Comparison of ENCODE assay signal across 7 cellular contexts in genomic region chr21:23452384-23453083, GRCh38.
DNase-seq lines count a peak whose midpoint lies in the region; ATAC-seq and TF ChIP-seq lines count a peak whose summit lies in the region.

No MANE protein-coding gene starts in this region.

- no peaks in the 10 kb centered on the region for H3K36me3 ChIP-seq in neural progenitor cell

- H3K27me3 Mint-ChIP-seq in neural progenitor cell (ENCODE audit: insufficient read depth, low read depth), result peaks cover 3% of the 10 kb centered on the region

- H3K4me3 ChIP-seq in neural progenitor cell (peak overlapping the region; percentile 4), foreskin fibroblast (ENCODE audit: low read depth in 1 of 2, low read length in 2 of 2) (no peak overlapping the region)

- no peaks in the 10 kb centered on the region for H3F3A ChIP-seq in neural progenitor cell (ENCODE audit: low read depth)

- POLR2A ChIA-PET in RWPE1 (lab: Yijun Ruan, JAX; ENCODE audit: low non-redundant PET), result no interaction called here

- H3K27ac Mint-ChIP-seq in neural progenitor cell, result no peak overlapping the region

- H3K27ac ChIP-seq in RWPE1 (no peak overlapping the region), neural progenitor cell (no peak overlapping the region)

- no peaks in the 10 kb centered on the region for H3K27me3 ChIP-seq in neural progenitor cell

- no peaks in the 10 kb centered on the region for H3K36me3 Mint-ChIP-seq in neural progenitor cell

- no peaks in the 10 kb centered on the region for H4K20me1 ChIP-seq in neural progenitor cell (ENCODE audit: low read depth)

- peak overlapping the region; percentile 76 for H2AFZ ChIP-seq in neural progenitor cell (replicated peaks)

- TF ChIP-seq CTCF in RWPE1 (conservative IDR thresholded peaks at IDR 0.05; ENCODE audit: low read depth), result 0 out of 2 replicates have a peak, but pooled peaks have one; percentile 7
- peak; percentile 69 for TF ChIP-seq CTCF in neural progenitor cell (IDR thresholded peaks at IDR 0.05)
- no peak for TF ChIP-seq CTCF in foreskin fibroblast (IDR thresholded peaks at IDR 0.05; ENCODE audit: low read depth, low read length)

- ATAC-seq in GM18909 (IDR thresholded peaks at IDR 0.05; ENCODE audit: poor library complexity, unreplicated experiment) (peak; percentile 81), HG02852 (IDR thresholded peaks at IDR 0.05; ENCODE audit: unreplicated experiment) (peak; percentile 53)

- no peaks in the 10 kb centered on the region for H3K9me3 ChIP-seq in neural progenitor cell (ENCODE audit: low read depth)

- no peaks in the 10 kb centered on the region for H3K9me3 Mint-ChIP-seq in neural progenitor cell

- no peak for DNase-seq in RWPE1 (ENCODE audit: low spot score)
- DNase-seq in neural progenitor cell (ENCODE audit: low spot score), result peak; percentile 77
- DNase-seq in cerebellar cortex (ENCODE audit: low spot score), result no peak
- DNase-seq in foreskin fibroblast, result no peak
- DNase-seq in DMS153 (lab: John Stamatoyannopoulos, UW), result no peak

- no peak overlapping the region for H3K9ac ChIP-seq in neural progenitor cell

- peak overlapping the region; percentile 48 for H3K4me2 ChIP-seq in neural progenitor cell

- H3K79me2 ChIP-seq in neural progenitor cell (ENCODE audit: low read depth), result no peaks in the 10 kb centered on the region

- CTCF ChIA-PET in RWPE1 (lab: Yijun Ruan, JAX), result no interaction called here

- no peaks in the 10 kb centered on the region for H3K4me1 Mint-ChIP-seq in neural progenitor cell

- no peak overlapping the region for H3K4me3 Mint-ChIP-seq in neural progenitor cell

- H3K4me1 ChIP-seq in neural progenitor cell, result no peaks in the 10 kb centered on the region
